Comparison of ENCODE assay signal across 8 cellular contexts in the genomic region with DNA sequence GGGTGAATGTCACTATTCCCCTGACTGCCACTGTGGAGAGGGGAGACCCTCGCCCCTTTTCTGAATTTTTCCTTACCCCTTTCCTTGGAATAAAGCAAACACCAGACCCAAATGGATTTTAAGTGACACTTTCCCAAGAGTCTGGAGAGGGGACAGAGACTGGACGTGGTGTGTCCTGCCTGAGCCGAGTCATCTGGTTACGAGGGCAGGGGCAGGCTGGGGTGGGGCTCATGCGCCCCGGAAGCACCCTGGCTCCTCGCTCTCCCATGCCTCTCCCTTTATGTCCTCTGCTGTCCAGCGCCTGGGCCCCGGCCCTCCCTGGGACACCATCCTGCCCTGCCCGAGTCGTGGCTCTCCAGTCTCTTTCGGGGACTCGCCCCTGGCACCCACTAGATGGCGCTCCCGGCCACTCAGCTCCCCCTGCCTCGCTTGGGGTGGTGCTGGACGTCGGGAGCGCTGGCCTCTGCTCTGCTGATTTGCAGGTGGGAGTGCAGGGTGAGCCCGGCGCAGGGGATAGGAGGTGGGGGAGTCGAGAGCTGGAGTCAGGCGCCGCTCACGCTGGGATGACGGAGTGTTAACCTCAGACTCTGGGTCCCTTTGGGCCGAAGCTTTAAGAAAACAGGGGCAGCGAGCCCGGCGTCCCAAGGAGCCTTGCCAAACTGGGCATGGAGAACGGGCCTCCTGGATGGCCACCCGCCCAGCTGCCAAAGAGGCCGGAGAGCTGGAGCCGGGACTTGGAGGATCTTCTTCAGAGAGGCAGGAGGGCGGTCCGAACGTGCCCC.
DNase-seq lines count a peak whose midpoint lies in the region; ATAC-seq and TF ChIP-seq lines count a peak whose summit lies in the region.

No MANE protein-coding gene starts in this region.

- ATAC-seq in IMR-90 (ENCODE audit: low read depth) (peak; percentile 95), HG03196 (IDR thresholded peaks at IDR 0.05; ENCODE audit: unreplicated experiment) (no peak)
- peak; percentile 88 to 89 for ATAC-seq in activated T-cell treated with anti-CD3 and anti-CD28 coated beads, Interleukin-2, amount 50 U/mL, for 72 hours (replicated peaks in 1 of 2)

- H3K9ac ChIP-seq in IMR-90 (ENCODE audit: low read depth, low read length) = no peak overlapping the region

- H2BK15ac ChIP-seq in IMR-90 (ENCODE audit: low read depth, low read length) = no peak overlapping the region

- DNase-seq in ELF-1 (ENCODE audit: low read depth, low spot score) (peak; percentile 92), IMR-90 (peak; percentile 43), fibroblast of gingiva (ENCODE audit: low read depth) (peak; percentile 50), myocyte (ENCODE audit: low read depth) (peak; percentile 87)
- DNase-seq in activated T-cell treated with anti-CD3 and anti-CD28 coated beads, Interleukin-2, amount 50 U/mL, for 72 hours = peak; percentile 84 to 85
- peak; percentile 20 to 61 for DNase-seq in stimulated activated CD8-positive, alpha-beta memory T cell treated with anti-CD3 and anti-CD28 coated beads, Interleukin-7, amount 100 ng/mL, for 1 hour (ENCODE audit: low read depth in 2 of 2)

- WGBS in IMR-90 (ENCODE audit: extremely low coverage in 2 of 2, insufficient read length in 1 of 2), 2 experiments = 2% methylated on average over 11 of the region's 37 CpGs; no CpG with 5 or more reads in 1 of the 2 experiments

- H3K36me3 Mint-ChIP-seq in activated T-cell treated with anti-CD3 and anti-CD28 coated beads, Interleukin-2, amount 50 U/mL, for 72 hours (ENCODE audit: insufficient read depth in 2 of 2) = no peaks in the 10 kb centered on the region

- peaks cover 23% of the 10 kb centered on the region for H3K27me3 Mint-ChIP-seq in activated T-cell treated with anti-CD3 and anti-CD28 coated beads, Interleukin-2, amount 50 U/mL, for 72 hours (ENCODE audit: low read depth)

- intact Hi-C loops in IMR-90 (cut with micrococcal nuclease) = loop anchor here (5.0 kb wide), 1 partner anchor 71 kb away; no protein-coding TSS in a partner anchor

- H2BK20ac ChIP-seq in IMR-90 (ENCODE audit: low read depth, low read length) = no peak overlapping the region

- TF ChIP-seq CTCF in IMR-90 (conservative IDR thresholded peaks at IDR 0.05; ENCODE audit: low read depth, low read length) = peak; percentile 74

- H2AFZ ChIP-seq in IMR-90 (replicated peaks; ENCODE audit: low read length, poor library complexity) = peak overlapping the region; percentile 90

- H3K4me2 ChIP-seq in IMR-90 (ENCODE audit: low read depth, low read length) = peak overlapping the region; percentile 75

- no peaks in the 10 kb centered on the region for H4K20me1 ChIP-seq in IMR-90 (ENCODE audit: insufficient read depth, low read length)

- dilution Hi-C loops in IMR-90 (cut with HindIII; ENCODE audit: low sequenced_read_pairs, unreplicated experiment) = no loop called here

- H3K79me1 ChIP-seq in IMR-90 (ENCODE audit: low read depth in 1 of 2, low read length in 2 of 2) = no peaks in the 10 kb centered on the region

- no peak overlapping the region for H3K27ac Mint-ChIP-seq in activated T-cell treated with anti-CD3 and anti-CD28 coated beads, Interleukin-2, amount 50 U/mL, for 72 hours

- no peak overlapping the region for H3K27ac ChIP-seq in IMR-90 (ENCODE audit: insufficient read depth, low read length)

- peaks cover 5% of the 10 kb centered on the region for H3K4me1 ChIP-seq in IMR-90 (ENCODE audit: control insufficient read depth, insufficient read depth, low read length)

- H3K18ac ChIP-seq in IMR-90 (ENCODE audit: low read depth, low read length) = no peak overlapping the region

- CTCF ChIA-PET in IMR-90 (lab: Yijun Ruan, JAX) = interaction anchor here (0.6 to 1.8 kb wide), 13 partner anchors 10 to 202 kb away, joined by 3 to 16 read pairs (median 3); no protein-coding TSS in a partner anchor

- BruUV-seq in IMR-90 (replicated peaks; lab: Mats Ljungman, UMichigan) = no TSS peak

- no peak for TF ChIP-seq POLR2A in IMR-90 (IDR thresholded peaks at IDR 0.05; ENCODE audit: low read depth, low read length)

- H3K14ac ChIP-seq in IMR-90 (replicated peaks; ENCODE audit: low read depth, low read length) = no peak overlapping the region

- no peaks in the 10 kb centered on the region for H3K9me1 ChIP-seq in IMR-90 (ENCODE audit: insufficient read depth, low read length)

- H2BK5ac ChIP-seq in IMR-90 (ENCODE audit: low read depth, low read length, poor library complexity, severe bottlenecking) = no peak overlapping the region

- H3K4me1 Mint-ChIP-seq in activated T-cell treated with anti-CD3 and anti-CD28 coated beads, Interleukin-2, amount 50 U/mL, for 72 hours (ENCODE audit: low read depth) = peaks cover 16% of the 10 kb centered on the region

- no peaks in the 10 kb centered on the region for H3K9me3 Mint-ChIP-seq in activated T-cell treated with anti-CD3 and anti-CD28 coated beads, Interleukin-2, amount 50 U/mL, for 72 hours

- no peak overlapping the region for H3K4ac ChIP-seq in IMR-90 (ENCODE audit: low read depth, low read length)

- no peak overlapping the region for H3K56ac ChIP-seq in IMR-90 (ENCODE audit: extremely low read depth, insufficient read depth, low read length)

- H4K8ac ChIP-seq in IMR-90 (ENCODE audit: low read depth in 2 of 2, low read length in 2 of 2) = no peak overlapping the region

- peak; percentile 60 for TF ChIP-seq RAD21 in IMR-90 (IDR thresholded peaks at IDR 0.05; ENCODE audit: low read length)

- no peaks in the 10 kb centered on the region for H3K36me3 ChIP-seq in IMR-90 (ENCODE audit: control insufficient read depth, insufficient read depth, low read length)

- no peak overlapping the region for H2BK120ac ChIP-seq in IMR-90 (ENCODE audit: low read depth, low read length)

- no peak overlapping the region for H2AK5ac ChIP-seq in IMR-90 (ENCODE audit: low read depth, low read length)

- in situ Hi-C loops in IMR-90 (cut with MboI; ENCODE audit: low sequenced_read_pairs) = no loop called here

- H3K23ac ChIP-seq in IMR-90 (ENCODE audit: low read depth, low read length) = no peak overlapping the region

- H3K27me3 ChIP-seq in IMR-90 (ENCODE audit: control insufficient read depth, insufficient read depth, low read length) = peaks cover 39% of the 10 kb centered on the region

- no peaks in the 10 kb centered on the region for H3K9me3 ChIP-seq in IMR-90 (ENCODE audit: control insufficient read depth, insufficient read depth, low read length)

- no peak overlapping the region for H4K91ac ChIP-seq in IMR-90 (ENCODE audit: insufficient read depth, low read depth, low read length)

- H3K4me3 Mint-ChIP-seq in activated T-cell treated with anti-CD3 and anti-CD28 coated beads, Interleukin-2, amount 50 U/mL, for 72 hours = peak overlapping the region; percentile 85 to 90

- no peak overlapping the region for H3K4me3 ChIP-seq in IMR-90 (ENCODE audit: insufficient read depth, low read depth, low read length)

- POLR2A ChIA-PET in IMR-90 (lab: Charles Lee; ENCODE audit: unreplicated experiment) = no interaction called here

- H2AK9ac ChIP-seq in IMR-90 (replicated peaks; ENCODE audit: low read depth, low read length, poor library complexity) = peak overlapping the region; percentile 20

- H4K5ac ChIP-seq in IMR-90 (ENCODE audit: low read depth, low read length) = no peak overlapping the region

TF ChIP-seq in IMR-90, 13 proteins besides CTCF, POLR2A, EP300 and RAD21:
- TF ChIP-seq RFX5 (IDR thresholded peaks at IDR 0.05; ENCODE audit: low read depth, low read length) = no peak
- TF ChIP-seq MAZ (IDR thresholded peaks at IDR 0.05; ENCODE audit: borderline replicate concordance, low read depth, low read length) = peak; percentile 51; the same call in 1 of the 2 replicates
- TF ChIP-seq SMC3 (IDR thresholded peaks at IDR 0.05; ENCODE audit: low read depth, low read length) = peak; percentile 33; the same call in 1 of the 2 replicates

TF ChIP-seq in PFSK-1, 5 proteins besides CTCF, POLR2A, EP300 and RAD21:
- no peak for TF ChIP-seq SIN3A (IDR thresholded peaks at IDR 0.05; ENCODE audit: borderline replicate concordance, insufficient read depth, low read length)
- peak; percentile 70 for TF ChIP-seq FOXP2 (optimal IDR thresholded peaks at IDR 0.05; ENCODE audit: borderline replicate concordance, extremely low read depth, extremely low read length, insufficient read depth)
- TF ChIP-seq POLR2AphosphoS5 (IDR thresholded peaks at IDR 0.05; ENCODE audit: low read depth, low read length) = no peak
- peak in 1 of 2 experiments; percentile 50; a peak in 1 of 4 replicates for TF ChIP-seq REST (IDR thresholded peaks at IDR 0.05; ENCODE audit: insufficient read depth in 1 of 2, low read depth in 2 of 2, low read length in 2 of 2)
- no peak for TF ChIP-seq TAF1 (IDR thresholded peaks at IDR 0.05; ENCODE audit: borderline replicate concordance, insufficient read depth, low read length)

Comparison
In these comparisons a context has a peak if more than half of its experiments do, and no peak if none do; other contexts are left out.
1. DNase-seq: peak in every context shown above with its lines; median percentile 92 in ELF-1; 87 in myocyte; 84 in activated T-cell treated with anti-CD3 and anti-CD28 coated beads, Interleukin-2, amount 50 U/mL, for 72 hours; 50 in fibroblast of gingiva; 43 in IMR-90; 40 in stimulated activated CD8-positive, alpha-beta memory T cell treated with anti-CD3 and anti-CD28 coated beads, Interleukin-7, amount 100 ng/mL, for 1 hour.